In genomic region chr12:64759035-64759894, GRCh38 we compare ENCODE assay signal across 8 cellular contexts. TPM values are rescaled to one million over a fixed set of nuclear protein-coding genes. Genes with fewer than 3 reads are reported as not detected.
DNase-seq lines count a peak whose midpoint lies in the region; ATAC-seq, FAIRE-seq and TF ChIP-seq lines count a peak whose summit lies in the region.

TSS of gene GNS (minus strand) at chr12:64759406. CDS start at chr12:64759276, 130 bp downstream.

- DNase-seq in GM13976 (ENCODE audit: low spot score) (peak; percentile 98), NCI-H1694 treated with DMSO at 0.1 percent for 48 hours (lab: John Stamatoyannopoulos, UW) (peak; percentile 55), T-helper 17 cell (peak; percentile 88 to 93 (median 90)), left ventricle myocardium superior (peak; percentile 97), psoas muscle (peak; percentile 95 to 98), urothelium cell line (ENCODE audit: low spot score) (peak; percentile 97)

- H3K9me3 ChIP-seq in T-helper 17 cell (ENCODE audit: control insufficient read depth, low read length, poor library complexity, severe bottlenecking) = no peaks in the 10 kb centered on the region
- no peaks in the 10 kb centered on the region for H3K9me3 ChIP-seq in psoas muscle

- peak within 1 kb of the TSS; percentile 90 for H3K4me3 ChIP-seq in psoas muscle

- no peaks in the 10 kb centered on the region for H3K36me3 Mint-ChIP-seq in T-helper 17 cell (ENCODE audit: low read depth)

- H3K27ac ChIP-seq in angular gyrus (ENCODE audit: low read depth, low read length) (peak within 1 kb of the TSS; percentile 86), psoas muscle (peak within 1 kb of the TSS; percentile 85)

- in situ Hi-C loops in GM13976 (cut with MboI; ENCODE audit: low sequenced_read_pairs, unreplicated experiment) = no loop called here

- TF ChIP-seq CTCF in GM13976 (IDR thresholded peaks at IDR 0.05; ENCODE audit: borderline replicate concordance, control extremely low read depth, extremely low read depth, insufficient read depth, missing control alignments) (no peak), psoas muscle (IDR thresholded peaks at IDR 0.05) (no peak)

- H3K27me3 ChIP-seq in psoas muscle (ENCODE audit: insufficient read depth in 3 of 3, low read length in 2 of 3) = no peaks in the 10 kb centered on the region

- H3K4me1 ChIP-seq in psoas muscle = peaks cover 6% of the 10 kb centered on the region

- peak; percentile 80 for ATAC-seq in HG02884 (IDR thresholded peaks at IDR 0.05; ENCODE audit: unreplicated experiment)
- ATAC-seq in T-helper 17 cell = peak; percentile 94
- peak; percentile 99 for ATAC-seq in left ventricle myocardium superior
- peak; percentile 98 to 99 (median 99) for ATAC-seq in psoas muscle

- no peaks in the 10 kb centered on the region for H3K27me3 Mint-ChIP-seq in T-helper 17 cell

- 0% methylated on average over 65 to 67 of the region's 67 CpGs for WGBS in psoas muscle, 3 donors

- H3K4me3 Mint-ChIP-seq in T-helper 17 cell = peak within 1 kb of the TSS; percentile 91

- FAIRE-seq in urothelium cell line (lab: Jason Lieb, UNC) = peak; percentile 69

- peaks cover 0 to 2% of the 10 kb centered on the region in 2 donors for H3K36me3 ChIP-seq in psoas muscle (ENCODE audit: insufficient read depth in 1 of 2, low read depth in 1 of 2)

- intact Hi-C loops in left ventricle myocardium superior (cut with micrococcal nuclease) (no loop called here), psoas muscle (cut with DNase I) (no loop called here)

- H3K27ac Mint-ChIP-seq in T-helper 17 cell = peak within 1 kb of the TSS; percentile 80

- peaks cover 33% of the 10 kb centered on the region for H3K4me1 Mint-ChIP-seq in T-helper 17 cell

RNA-seq across cellular contexts. Expression of gene GNS, which starts in this region (rescaled TPM):
- total RNA-seq in T-helper 17 cell = 10 to 100 TPM; 21.0 to 22.4 TPM
- total RNA-seq in left ventricle myocardium superior = 120 TPM
- 10 to 100 TPM; 36.5 to 55.3 (median 40.9) TPM for total RNA-seq in psoas muscle
- 10 to 100 TPM; 18.7 to 32.5 (median 22.8) TPM for polyA plus RNA-seq in psoas muscle

Comparison
In these comparisons a context has a peak if more than half of its experiments do, and no peak if none do; other contexts are left out.
1. Peak in every context shown above with its lines: DNase-seq, ATAC-seq, H3K4me3 ChIP-seq and H3K27ac ChIP-seq.